Comparison of ENCODE assay signal across 24 cellular contexts in genomic region chr2:172743898-172744297, GRCh38.
"Had no signal": no experiment of that assay in that cellular context is flagged by ENCODE, and none has a peak within 500 bp of the region (broad histone marks: within the 10 kb centered on the region; RNA-seq: fewer than 3 reads in every experiment).

No MANE protein-coding gene starts in this region.

- H3K36me3 ChIP-seq: pancreas, prostate gland, sigmoid colon, spleen, suprapubic skin, thoracic aorta, tibial artery, upper lobe of right lung had no signal

- H3K9me3 ChIP-seq: prostate gland, upper lobe of right lung had no signal

- H3K27me3 ChIP-seq: pancreas, sigmoid colon, spleen, suprapubic skin, tibial artery had no signal

- DNase-seq: islet precursor cell; left ventricle myocardium inferior; mesendoderm; naive B cell; natural killer cell; nephron progenitor cell; pancreas; posterior cingulate gyrus; retina; right cardiac atrium; sigmoid colon; small intestine; spleen; stimulated activated CD4-positive, alpha-beta T cell treated with anti-CD3 and anti-CD28 coated beads, Interleukin-4, amount 100 ng/mL, for 24 hours; stimulated activated naive CD4-positive, alpha-beta T cell; tibial artery; trophoblast cell; upper lobe of right lung had no signal

- ATAC-seq: natural killer cell; stimulated activated effector memory CD8-positive, alpha-beta T cell treated with anti-CD3 and anti-CD28 coated beads, Interleukin-12 subunit alpha, Interleukin-12 subunit beta, amount 100 ng/mL, for 72 hours; upper lobe of right lung had no signal

- H3K4me3 ChIP-seq: left ventricle myocardium inferior, lung, pancreas, prostate gland, sigmoid colon, spleen, suprapubic skin, thoracic aorta, tibial artery, upper lobe of right lung had no signal

- H3K27ac ChIP-seq: left ventricle myocardium inferior, pancreas, prostate gland, sigmoid colon, spleen, suprapubic skin, thoracic aorta, tibial artery, upper lobe of right lung had no signal

- FAIRE-seq: pancreas, small intestine, urothelium cell line had no signal

- H3K4me1 ChIP-seq: left ventricle myocardium inferior, pancreas, prostate gland, sigmoid colon, spleen, suprapubic skin, tibial artery, upper lobe of right lung had no signal
